In the genomic region with DNA sequence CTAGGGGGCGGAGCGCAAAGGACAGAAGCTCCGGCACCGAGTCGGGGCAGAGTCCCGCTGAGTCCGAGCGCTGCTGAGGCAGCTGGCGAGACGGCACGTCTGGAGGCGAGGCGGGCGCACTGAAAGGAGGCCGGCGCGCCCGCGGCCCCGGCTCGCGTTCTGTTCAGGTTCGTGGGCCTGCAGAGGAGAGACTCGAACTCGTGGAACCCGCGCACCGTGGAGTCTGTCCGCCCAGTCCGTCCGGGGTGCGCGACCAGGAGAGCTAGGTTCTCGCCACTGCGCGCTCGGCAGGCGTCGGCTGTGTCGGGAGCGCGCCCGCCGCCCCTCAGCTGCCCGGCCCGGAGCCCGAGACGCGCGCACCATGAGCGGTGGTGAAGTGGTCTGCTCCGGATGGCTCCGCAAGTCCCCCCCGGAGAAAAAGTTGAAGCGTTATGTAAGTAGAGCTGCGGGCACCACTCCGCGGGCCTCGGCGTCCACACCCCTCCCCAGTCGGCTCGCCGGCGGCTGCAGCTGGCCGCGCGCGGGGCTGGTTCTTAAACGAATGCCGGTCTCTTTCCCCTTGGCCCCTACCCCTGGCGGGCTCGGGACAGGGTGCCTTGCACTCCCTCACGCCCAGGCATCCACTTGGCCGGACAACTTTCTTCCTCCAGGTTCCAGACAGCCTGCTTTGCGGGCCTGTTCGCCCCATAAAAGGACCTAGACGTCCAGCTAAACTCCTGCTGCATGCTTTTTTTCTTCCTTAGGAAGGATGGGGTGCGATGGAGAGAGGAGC, we compare ENCODE assay signal across 1 cellular context.
TF ChIP-seq lines count a peak whose summit lies in the region.

A gene (plus strand): TSS at position 49 of the 772 bp plus-strand sequence. CDS start 313 bp downstream, at position 362.

TF ChIP-seq in HepG2, 621 proteins besides CTCF, POLR2A, EP300 and RAD21 (continued from another document and continues in another):
- TF ChIP-seq, protein P1, sequence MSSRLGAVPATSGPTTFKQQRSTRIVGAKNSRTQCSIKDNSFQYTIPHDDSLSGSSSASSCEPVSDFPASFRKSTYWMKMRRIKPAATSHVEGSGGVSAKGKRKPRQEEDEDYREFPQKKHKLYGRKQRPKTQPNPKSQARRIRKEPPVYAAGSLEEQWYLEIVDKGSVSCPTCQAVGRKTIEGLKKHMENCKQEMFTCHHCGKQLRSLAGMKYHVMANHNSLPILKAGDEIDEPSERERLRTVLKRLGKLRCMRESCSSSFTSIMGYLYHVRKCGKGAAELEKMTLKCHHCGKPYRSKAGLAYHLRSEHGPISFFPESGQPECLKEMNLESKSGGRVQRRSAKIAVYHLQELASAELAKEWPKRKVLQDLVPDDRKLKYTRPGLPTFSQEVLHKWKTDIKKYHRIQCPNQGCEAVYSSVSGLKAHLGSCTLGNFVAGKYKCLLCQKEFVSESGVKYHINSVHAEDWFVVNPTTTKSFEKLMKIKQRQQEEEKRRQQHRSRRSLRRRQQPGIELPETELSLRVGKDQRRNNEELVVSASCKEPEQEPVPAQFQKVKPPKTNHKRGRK (CRISPR knock-in tag; IDR thresholded peaks at IDR 0.05), result no peak
- TF ChIP-seq KDM4B (CRISPR knock-in tag; IDR thresholded peaks at IDR 0.05) (no peak), ZNF224 (CRISPR knock-in tag; IDR thresholded peaks at IDR 0.05) (no peak), ZNF367 (CRISPR knock-in tag; IDR thresholded peaks at IDR 0.05; ENCODE audit: borderline replicate concordance) (no peak), AGO2 (optimal IDR thresholded peaks at IDR 0.05; ENCODE audit: low read depth, low read length) (peak; percentile 88), ZFP36L2 (CRISPR knock-in tag; IDR thresholded peaks at IDR 0.05) (no peak), TMF1 (CRISPR knock-in tag; IDR thresholded peaks at IDR 0.05; ENCODE audit: low read depth) (no peak), IKZF1 (IDR thresholded peaks at IDR 0.05) (no peak), ARID2 (CRISPR knock-in tag; IDR thresholded peaks at IDR 0.05; ENCODE audit: borderline replicate concordance) (no peak), POGZ (CRISPR knock-in tag; IDR thresholded peaks at IDR 0.05) (peak; percentile 32), TSC22D2 (CRISPR knock-in tag; IDR thresholded peaks at IDR 0.05; ENCODE audit: borderline replicate concordance) (no peak), TCF7 (IDR thresholded peaks at IDR 0.05; ENCODE audit: low read depth) (no peak), ZFP90 (CRISPR knock-in tag; IDR thresholded peaks at IDR 0.05; ENCODE audit: borderline replicate concordance) (no peak; the same call in none of the 2 replicates), ZNF136 (CRISPR knock-in tag; IDR thresholded peaks at IDR 0.05; ENCODE audit: low read depth) (0 out of 2 replicates have a peak, but pooled peaks have one; percentile 24), NR1H2 (CRISPR knock-in tag; IDR thresholded peaks at IDR 0.05; ENCODE audit: borderline replicate concordance, low read depth) (no peak), ZNF225 (CRISPR knock-in tag; IDR thresholded peaks at IDR 0.05) (no peak), ZNF570 (CRISPR knock-in tag; IDR thresholded peaks at IDR 0.05; ENCODE audit: borderline replicate concordance) (no peak), ZNF329 (CRISPR knock-in tag; IDR thresholded peaks at IDR 0.05; ENCODE audit: low read depth) (no peak), ZNF761 (CRISPR knock-in tag; conservative IDR thresholded peaks at IDR 0.05) (no peak; the same call in 1 of the 2 replicates), ZNF260 (CRISPR knock-in tag; IDR thresholded peaks at IDR 0.05; ENCODE audit: borderline replicate concordance, low read depth) (no peak)
- TF ChIP-seq, protein P2, sequence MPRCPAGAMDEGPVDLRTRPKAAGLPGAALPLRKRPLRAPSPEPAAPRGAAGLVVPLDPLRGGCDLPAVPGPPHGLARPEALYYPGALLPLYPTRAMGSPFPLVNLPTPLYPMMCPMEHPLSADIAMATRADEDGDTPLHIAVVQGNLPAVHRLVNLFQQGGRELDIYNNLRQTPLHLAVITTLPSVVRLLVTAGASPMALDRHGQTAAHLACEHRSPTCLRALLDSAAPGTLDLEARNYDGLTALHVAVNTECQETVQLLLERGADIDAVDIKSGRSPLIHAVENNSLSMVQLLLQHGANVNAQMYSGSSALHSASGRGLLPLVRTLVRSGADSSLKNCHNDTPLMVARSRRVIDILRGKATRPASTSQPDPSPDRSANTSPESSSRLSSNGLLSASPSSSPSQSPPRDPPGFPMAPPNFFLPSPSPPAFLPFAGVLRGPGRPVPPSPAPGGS (CRISPR knock-in tag; IDR thresholded peaks at IDR 0.05), result peak; percentile 31; the same call in 1 of the 2 replicates
- TF ChIP-seq, protein P3, sequence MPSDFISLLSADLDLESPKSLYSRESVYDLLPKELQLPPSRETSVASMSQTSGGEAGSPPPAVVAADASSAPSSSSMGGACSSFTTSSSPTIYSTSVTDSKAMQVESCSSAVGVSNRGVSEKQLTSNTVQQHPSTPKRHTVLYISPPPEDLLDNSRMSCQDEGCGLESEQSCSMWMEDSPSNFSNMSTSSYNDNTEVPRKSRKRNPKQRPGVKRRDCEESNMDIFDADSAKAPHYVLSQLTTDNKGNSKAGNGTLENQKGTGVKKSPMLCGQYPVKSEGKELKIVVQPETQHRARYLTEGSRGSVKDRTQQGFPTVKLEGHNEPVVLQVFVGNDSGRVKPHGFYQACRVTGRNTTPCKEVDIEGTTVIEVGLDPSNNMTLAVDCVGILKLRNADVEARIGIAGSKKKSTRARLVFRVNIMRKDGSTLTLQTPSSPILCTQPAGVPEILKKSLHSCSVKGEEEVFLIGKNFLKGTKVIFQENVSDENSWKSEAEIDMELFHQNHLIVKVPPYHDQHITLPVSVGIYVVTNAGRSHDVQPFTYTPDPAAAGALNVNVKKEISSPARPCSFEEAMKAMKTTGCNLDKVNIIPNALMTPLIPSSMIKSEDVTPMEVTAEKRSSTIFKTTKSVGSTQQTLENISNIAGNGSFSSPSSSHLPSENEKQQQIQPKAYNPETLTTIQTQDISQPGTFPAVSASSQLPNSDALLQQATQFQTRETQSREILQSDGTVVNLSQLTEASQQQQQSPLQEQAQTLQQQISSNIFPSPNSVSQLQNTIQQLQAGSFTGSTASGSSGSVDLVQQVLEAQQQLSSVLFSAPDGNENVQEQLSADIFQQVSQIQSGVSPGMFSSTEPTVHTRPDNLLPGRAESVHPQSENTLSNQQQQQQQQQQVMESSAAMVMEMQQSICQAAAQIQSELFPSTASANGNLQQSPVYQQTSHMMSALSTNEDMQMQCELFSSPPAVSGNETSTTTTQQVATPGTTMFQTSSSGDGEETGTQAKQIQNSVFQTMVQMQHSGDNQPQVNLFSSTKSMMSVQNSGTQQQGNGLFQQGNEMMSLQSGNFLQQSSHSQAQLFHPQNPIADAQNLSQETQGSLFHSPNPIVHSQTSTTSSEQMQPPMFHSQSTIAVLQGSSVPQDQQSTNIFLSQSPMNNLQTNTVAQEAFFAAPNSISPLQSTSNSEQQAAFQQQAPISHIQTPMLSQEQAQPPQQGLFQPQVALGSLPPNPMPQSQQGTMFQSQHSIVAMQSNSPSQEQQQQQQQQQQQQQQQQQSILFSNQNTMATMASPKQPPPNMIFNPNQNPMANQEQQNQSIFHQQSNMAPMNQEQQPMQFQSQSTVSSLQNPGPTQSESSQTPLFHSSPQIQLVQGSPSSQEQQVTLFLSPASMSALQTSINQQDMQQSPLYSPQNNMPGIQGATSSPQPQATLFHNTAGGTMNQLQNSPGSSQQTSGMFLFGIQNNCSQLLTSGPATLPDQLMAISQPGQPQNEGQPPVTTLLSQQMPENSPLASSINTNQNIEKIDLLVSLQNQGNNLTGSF (CRISPR knock-in tag; IDR thresholded peaks at IDR 0.05), result no peak
- TF ChIP-seq, protein P4, sequence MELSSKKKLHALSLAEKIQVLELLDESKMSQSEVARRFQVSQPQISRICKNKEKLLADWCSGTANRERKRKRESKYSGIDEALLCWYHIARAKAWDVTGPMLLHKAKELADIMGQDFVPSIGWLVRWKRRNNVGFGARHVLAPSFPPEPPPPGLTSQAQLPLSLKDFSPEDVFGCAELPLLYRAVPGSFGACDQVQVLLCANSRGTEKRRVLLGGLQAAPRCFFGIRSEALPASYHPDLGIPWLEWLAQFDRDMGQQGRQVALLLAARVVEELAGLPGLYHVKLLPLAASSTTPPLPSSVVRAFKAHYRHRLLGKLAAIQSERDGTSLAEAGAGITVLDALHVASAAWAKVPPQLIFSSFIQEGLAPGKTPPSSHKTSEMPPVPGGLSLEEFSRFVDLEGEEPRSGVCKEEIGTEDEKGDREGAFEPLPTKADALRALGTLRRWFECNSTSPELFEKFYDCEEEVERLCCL (CRISPR knock-in tag; IDR thresholded peaks at IDR 0.05; ENCODE audit: borderline replicate concordance), result no peak
- TF ChIP-seq, protein P5, sequence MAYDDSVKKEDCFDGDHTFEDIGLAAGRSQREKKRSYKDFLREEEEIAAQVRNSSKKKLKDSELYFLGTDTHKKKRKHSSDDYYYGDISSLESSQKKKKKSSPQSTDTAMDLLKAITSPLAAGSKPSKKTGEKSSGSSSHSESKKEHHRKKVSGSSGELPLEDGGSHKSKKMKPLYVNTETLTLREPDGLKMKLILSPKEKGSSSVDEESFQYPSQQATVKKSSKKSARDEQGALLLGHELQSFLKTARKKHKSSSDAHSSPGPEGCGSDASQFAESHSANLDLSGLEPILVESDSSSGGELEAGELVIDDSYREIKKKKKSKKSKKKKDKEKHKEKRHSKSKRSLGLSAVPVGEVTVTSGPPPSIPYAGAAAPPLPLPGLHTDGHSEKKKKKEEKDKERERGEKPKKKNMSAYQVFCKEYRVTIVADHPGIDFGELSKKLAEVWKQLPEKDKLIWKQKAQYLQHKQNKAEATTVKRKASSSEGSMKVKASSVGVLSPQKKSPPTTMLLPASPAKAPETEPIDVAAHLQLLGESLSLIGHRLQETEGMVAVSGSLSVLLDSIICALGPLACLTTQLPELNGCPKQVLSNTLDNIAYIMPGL (CRISPR knock-in tag; IDR thresholded peaks at IDR 0.05; ENCODE audit: borderline replicate concordance in 1 of 2, low read depth in 1 of 2), result peak in 1 of 2 experiments; percentile 36; a peak in 2 of 4 replicates
- TF ChIP-seq, protein P6, sequence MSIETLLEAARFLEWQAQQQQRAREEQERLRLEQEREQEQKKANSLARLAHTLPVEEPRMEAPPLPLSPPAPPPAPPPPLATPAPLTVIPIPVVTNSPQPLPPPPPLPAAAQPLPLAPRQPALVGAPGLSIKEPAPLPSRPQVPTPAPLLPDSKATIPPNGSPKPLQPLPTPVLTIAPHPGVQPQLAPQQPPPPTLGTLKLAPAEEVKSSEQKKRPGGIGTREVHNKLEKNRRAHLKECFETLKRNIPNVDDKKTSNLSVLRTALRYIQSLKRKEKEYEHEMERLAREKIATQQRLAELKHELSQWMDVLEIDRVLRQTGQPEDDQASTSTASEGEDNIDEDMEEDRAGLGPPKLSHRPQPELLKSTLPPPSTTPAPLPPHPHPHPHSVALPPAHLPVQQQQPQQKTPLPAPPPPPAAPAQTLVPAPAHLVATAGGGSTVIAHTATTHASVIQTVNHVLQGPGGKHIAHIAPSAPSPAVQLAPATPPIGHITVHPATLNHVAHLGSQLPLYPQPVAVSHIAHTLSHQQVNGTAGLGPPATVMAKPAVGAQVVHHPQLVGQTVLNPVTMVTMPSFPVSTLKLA (IDR thresholded peaks at IDR 0.05), result no peak
- TF ChIP-seq, protein P7, sequence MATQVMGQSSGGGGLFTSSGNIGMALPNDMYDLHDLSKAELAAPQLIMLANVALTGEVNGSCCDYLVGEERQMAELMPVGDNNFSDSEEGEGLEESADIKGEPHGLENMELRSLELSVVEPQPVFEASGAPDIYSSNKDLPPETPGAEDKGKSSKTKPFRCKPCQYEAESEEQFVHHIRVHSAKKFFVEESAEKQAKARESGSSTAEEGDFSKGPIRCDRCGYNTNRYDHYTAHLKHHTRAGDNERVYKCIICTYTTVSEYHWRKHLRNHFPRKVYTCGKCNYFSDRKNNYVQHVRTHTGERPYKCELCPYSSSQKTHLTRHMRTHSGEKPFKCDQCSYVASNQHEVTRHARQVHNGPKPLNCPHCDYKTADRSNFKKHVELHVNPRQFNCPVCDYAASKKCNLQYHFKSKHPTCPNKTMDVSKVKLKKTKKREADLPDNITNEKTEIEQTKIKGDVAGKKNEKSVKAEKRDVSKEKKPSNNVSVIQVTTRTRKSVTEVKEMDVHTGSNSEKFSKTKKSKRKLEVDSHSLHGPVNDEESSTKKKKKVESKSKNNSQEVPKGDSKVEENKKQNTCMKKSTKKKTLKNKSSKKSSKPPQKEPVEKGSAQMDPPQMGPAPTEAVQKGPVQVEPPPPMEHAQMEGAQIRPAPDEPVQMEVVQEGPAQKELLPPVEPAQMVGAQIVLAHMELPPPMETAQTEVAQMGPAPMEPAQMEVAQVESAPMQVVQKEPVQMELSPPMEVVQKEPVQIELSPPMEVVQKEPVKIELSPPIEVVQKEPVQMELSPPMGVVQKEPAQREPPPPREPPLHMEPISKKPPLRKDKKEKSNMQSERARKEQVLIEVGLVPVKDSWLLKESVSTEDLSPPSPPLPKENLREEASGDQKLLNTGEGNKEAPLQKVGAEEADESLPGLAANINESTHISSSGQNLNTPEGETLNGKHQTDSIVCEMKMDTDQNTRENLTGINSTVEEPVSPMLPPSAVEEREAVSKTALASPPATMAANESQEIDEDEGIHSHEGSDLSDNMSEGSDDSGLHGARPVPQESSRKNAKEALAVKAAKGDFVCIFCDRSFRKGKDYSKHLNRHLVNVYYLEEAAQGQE (IDR thresholded peaks at IDR 0.05; ENCODE audit: borderline replicate concordance in 1 of 2, low read depth in 1 of 2, low read length in 2 of 2), result no peak
- TF ChIP-seq, protein P8, sequence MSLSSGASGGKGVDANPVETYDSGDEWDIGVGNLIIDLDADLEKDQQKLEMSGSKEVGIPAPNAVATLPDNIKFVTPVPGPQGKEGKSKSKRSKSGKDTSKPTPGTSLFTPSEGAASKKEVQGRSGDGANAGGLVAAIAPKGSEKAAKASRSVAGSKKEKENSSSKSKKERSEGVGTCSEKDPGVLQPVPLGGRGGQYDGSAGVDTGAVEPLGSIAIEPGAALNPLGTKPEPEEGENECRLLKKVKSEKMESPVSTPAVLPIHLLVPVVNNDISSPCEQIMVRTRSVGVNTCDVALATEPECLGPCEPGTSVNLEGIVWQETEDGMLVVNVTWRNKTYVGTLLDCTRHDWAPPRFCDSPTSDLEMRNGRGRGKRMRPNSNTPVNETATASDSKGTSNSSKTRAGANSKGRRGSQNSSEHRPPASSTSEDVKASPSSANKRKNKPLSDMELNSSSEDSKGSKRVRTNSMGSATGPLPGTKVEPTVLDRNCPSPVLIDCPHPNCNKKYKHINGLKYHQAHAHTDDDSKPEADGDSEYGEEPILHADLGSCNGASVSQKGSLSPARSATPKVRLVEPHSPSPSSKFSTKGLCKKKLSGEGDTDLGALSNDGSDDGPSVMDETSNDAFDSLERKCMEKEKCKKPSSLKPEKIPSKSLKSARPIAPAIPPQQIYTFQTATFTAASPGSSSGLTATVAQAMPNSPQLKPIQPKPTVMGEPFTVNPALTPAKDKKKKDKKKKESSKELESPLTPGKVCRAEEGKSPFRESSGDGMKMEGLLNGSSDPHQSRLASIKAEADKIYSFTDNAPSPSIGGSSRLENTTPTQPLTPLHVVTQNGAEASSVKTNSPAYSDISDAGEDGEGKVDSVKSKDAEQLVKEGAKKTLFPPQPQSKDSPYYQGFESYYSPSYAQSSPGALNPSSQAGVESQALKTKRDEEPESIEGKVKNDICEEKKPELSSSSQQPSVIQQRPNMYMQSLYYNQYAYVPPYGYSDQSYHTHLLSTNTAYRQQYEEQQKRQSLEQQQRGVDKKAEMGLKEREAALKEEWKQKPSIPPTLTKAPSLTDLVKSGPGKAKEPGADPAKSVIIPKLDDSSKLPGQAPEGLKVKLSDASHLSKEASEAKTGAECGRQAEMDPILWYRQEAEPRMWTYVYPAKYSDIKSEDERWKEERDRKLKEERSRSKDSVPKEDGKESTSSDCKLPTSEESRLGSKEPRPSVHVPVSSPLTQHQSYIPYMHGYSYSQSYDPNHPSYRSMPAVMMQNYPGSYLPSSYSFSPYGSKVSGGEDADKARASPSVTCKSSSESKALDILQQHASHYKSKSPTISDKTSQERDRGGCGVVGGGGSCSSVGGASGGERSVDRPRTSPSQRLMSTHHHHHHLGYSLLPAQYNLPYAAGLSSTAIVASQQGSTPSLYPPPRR (CRISPR knock-in tag; IDR thresholded peaks at IDR 0.05; ENCODE audit: borderline replicate concordance), result peak; percentile 12; the same call in 1 of the 2 replicates
